ENCODE assay signal across 8 cellular contexts in the genomic region with DNA sequence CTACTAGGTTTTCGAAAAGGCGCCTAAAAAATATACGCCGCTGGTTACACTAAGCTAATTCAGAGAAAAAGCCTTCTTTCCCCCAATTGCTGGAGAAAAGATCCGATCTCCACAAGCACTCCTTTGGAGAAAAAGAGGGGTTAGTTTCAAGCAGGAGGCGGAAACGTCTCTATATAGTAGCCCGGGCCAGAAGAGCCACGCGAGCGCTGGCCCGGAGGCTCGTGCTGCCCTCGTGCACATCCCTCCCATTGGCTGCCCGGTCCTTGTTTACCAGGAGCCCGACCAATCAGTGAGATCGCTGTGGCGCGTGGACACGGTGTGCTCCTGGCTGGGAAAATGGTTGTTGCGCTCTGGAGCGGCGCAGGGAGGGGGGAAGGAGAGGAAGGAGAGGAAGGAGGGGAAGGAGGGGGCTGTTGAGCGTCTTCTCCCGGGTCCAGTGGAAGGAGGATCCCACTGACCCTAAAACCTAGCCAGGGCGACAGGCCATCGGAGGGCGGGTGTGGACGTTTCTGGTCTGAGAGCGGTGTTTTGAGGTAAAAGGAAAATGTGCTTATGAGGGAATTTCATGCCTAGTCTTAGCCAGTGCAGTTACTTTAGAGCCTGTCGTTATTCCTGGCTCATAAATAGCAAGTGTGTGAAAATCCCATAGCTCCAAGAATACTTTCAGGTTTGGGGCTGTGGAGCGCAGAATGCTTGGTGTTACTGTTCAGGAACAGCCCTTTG. TPM values are rescaled to one million over a fixed set of nuclear protein-coding genes. Genes with fewer than 3 reads are reported as not detected.
A peak's percentile ranks its signal among the peaks of the same experiment; 100 is the strongest.
DNase-seq lines count a peak whose midpoint lies in the region; ATAC-seq and TF ChIP-seq lines count a peak whose summit lies in the region.

Gene TXNIP (minus strand): TSS at position 147 of the 723 bp plus-strand sequence. CDS start 313 bp downstream, outside the sequence.

- DNase-seq in ELF-1 (ENCODE audit: low read depth, low spot score) (peak; percentile 99), H7 (peak; percentile 97), MM.1S (peak; percentile 99), SHP77 treated with DMSO at 0.1 percent for 48 hours (lab: John Stamatoyannopoulos, UW) (peak; percentile 99), fibroblast of peridontal ligament (ENCODE audit: extremely low read depth) (peak; percentile 97)
- peak; percentile 88 for DNase-seq in activated effector memory CD4-positive, alpha-beta T cell treated with Interleukin-2 at 50 U/mL for 16 hours
- DNase-seq in naive thymus-derived CD8-positive, alpha-beta T cell, result peak; percentile 88 to 98 (median 91)
- peak; percentile 87 for DNase-seq in stimulated activated naive B cell treated with anti-CD40 and anti-IgM and Interleukin-4, amounts not matched to agents 10 μg/mL and 1 μg/mL and 100 μg/mL, for 72 hours

- peak; percentile 67 to 85 for ATAC-seq in naive thymus-derived CD8-positive, alpha-beta T cell
- peak; percentile 93 to 95 for ATAC-seq in stimulated activated naive B cell treated with anti-CD40 and anti-IgM and Interleukin-4, amounts not matched to agents 10 μg/mL and 1 μg/mL and 100 μg/mL, for 72 hours (replicated peaks)

- TF ChIP-seq CTCF in MM.1S (IDR thresholded peaks at IDR 0.05; ENCODE audit: low read length), result no peak

- H2AFZ ChIP-seq in MM.1S (ENCODE audit: low read length), result peak within 1 kb of the TSS; percentile 45

- peak within 1 kb of the TSS; percentile 89 for H3K4me2 ChIP-seq in MM.1S (ENCODE audit: low read depth, low read length)

- H3K9me2 ChIP-seq in MM.1S (replicated peaks; ENCODE audit: insufficient read depth, low read length), result no peaks in the 10 kb centered on the region

- peaks cover 18% of the 10 kb centered on the region; the same call in 1 of the 2 replicates for H4K20me1 ChIP-seq in MM.1S (ENCODE audit: insufficient read depth, low read length)

- peak within 1 kb of the TSS; percentile 89 for H3K27ac ChIP-seq in MM.1S (ENCODE audit: low read length)

- H3K4me1 ChIP-seq in MM.1S (ENCODE audit: low read length), result peaks cover 50% of the 10 kb centered on the region

- H3K4me3 Mint-ChIP-seq in naive thymus-derived CD8-positive, alpha-beta T cell, result peak within 1 kb of the TSS; percentile 91 to 100 (median 99)
- peak within 1 kb of the TSS; percentile 84 to 96 for H3K4me3 Mint-ChIP-seq in stimulated activated naive B cell treated with anti-CD40 and anti-IgM and Interleukin-4, amounts not matched to agents 10 μg/mL and 1 μg/mL and 100 μg/mL, for 72 hours

- H3F3A ChIP-seq in MM.1S (ENCODE audit: insufficient read depth, low read length), result peaks cover 87% of the 10 kb centered on the region

- peaks cover 49% of the 10 kb centered on the region for H3K79me2 ChIP-seq in MM.1S (ENCODE audit: low read length)

- peaks cover 0 to 8% (median 0%) of the 10 kb centered on the region in 9 donors for H3K9me3 Mint-ChIP-seq in naive thymus-derived CD8-positive, alpha-beta T cell
- no peaks in the 10 kb centered on the region for H3K9me3 Mint-ChIP-seq in stimulated activated naive B cell treated with anti-CD40 and anti-IgM and Interleukin-4, amounts not matched to agents 10 μg/mL and 1 μg/mL and 100 μg/mL, for 72 hours

- H3K4me1 Mint-ChIP-seq in naive thymus-derived CD8-positive, alpha-beta T cell, result peaks cover 31 to 72% (median 51%) of the 10 kb centered on the region in 4 donors
- peaks cover 59 to 68% of the 10 kb centered on the region in 2 donors for H3K4me1 Mint-ChIP-seq in stimulated activated naive B cell treated with anti-CD40 and anti-IgM and Interleukin-4, amounts not matched to agents 10 μg/mL and 1 μg/mL and 100 μg/mL, for 72 hours

- H3K27ac Mint-ChIP-seq in naive thymus-derived CD8-positive, alpha-beta T cell, result peak within 1 kb of the TSS; percentile 95 to 100 (median 99)
- H3K27ac Mint-ChIP-seq in stimulated activated naive B cell treated with anti-CD40 and anti-IgM and Interleukin-4, amounts not matched to agents 10 μg/mL and 1 μg/mL and 100 μg/mL, for 72 hours, result peak within 1 kb of the TSS; percentile 97

- H3K9ac ChIP-seq in MM.1S (ENCODE audit: low read length), result peak within 1 kb of the TSS; percentile 79

- H3K4me3 ChIP-seq in H7 (ENCODE audit: insufficient read depth, low read depth, low read length) (peak within 1 kb of the TSS; percentile 63), MM.1S (ENCODE audit: low read length) (peak within 1 kb of the TSS; percentile 85)

- H3K27me3 ChIP-seq in H7 (ENCODE audit: control insufficient read depth, insufficient read depth, low read length), result peaks cover 2% of the 10 kb centered on the region; the same call in 1 of the 2 replicates
- no peaks in the 10 kb centered on the region for H3K27me3 ChIP-seq in MM.1S (replicated peaks; ENCODE audit: insufficient read depth, low read length)

- POLR2A ChIA-PET in naive thymus-derived CD8-positive, alpha-beta T cell (lab: Charles Lee), result interaction anchor here (1.0 to 30.6 kb wide), 12 partner anchors 4 to 173 kb away, joined by 3 to 1573 read pairs (median 32); partner anchors contain the start of genes ANKRD34A, LIX1L, NUDT17 and PEX11B

- H3K36me3 ChIP-seq in H7 (replicated peaks; ENCODE audit: control insufficient read depth, insufficient read depth, low read length) (peaks cover 22% of the 10 kb centered on the region), MM.1S (replicated peaks; ENCODE audit: insufficient read depth, low read length) (peaks cover 26% of the 10 kb centered on the region)

- H3K27me3 Mint-ChIP-seq in naive thymus-derived CD8-positive, alpha-beta T cell, result no peaks in the 10 kb centered on the region
- H3K27me3 Mint-ChIP-seq in stimulated activated naive B cell treated with anti-CD40 and anti-IgM and Interleukin-4, amounts not matched to agents 10 μg/mL and 1 μg/mL and 100 μg/mL, for 72 hours, result no peaks in the 10 kb centered on the region

- H3K36me3 Mint-ChIP-seq in naive thymus-derived CD8-positive, alpha-beta T cell, result peaks cover 45 to 49% (median 48%) of the 10 kb centered on the region in 3 donors
- H3K36me3 Mint-ChIP-seq in stimulated activated naive B cell treated with anti-CD40 and anti-IgM and Interleukin-4, amounts not matched to agents 10 μg/mL and 1 μg/mL and 100 μg/mL, for 72 hours, result peaks cover 37 to 48% of the 10 kb centered on the region in 2 donors

- no peaks in the 10 kb centered on the region for H3K9me3 ChIP-seq in MM.1S (replicated peaks; ENCODE audit: insufficient read depth, low read length)

RNA-seq across cellular contexts. Expression of gene TXNIP, which starts in this region (rescaled TPM):
- total RNA-seq in H7 (2014; rRNA removed; shearing (Covaris generic)), result 24.6 and 90.7 TPM in 2 replicates
- total RNA-seq in naive thymus-derived CD8-positive, alpha-beta T cell, result 100 to 1,000 TPM; 836 to 848 TPM
- 1,000 to 10,000 TPM; 4,009 to 5,114 (median 5,016) TPM for polyA plus RNA-seq in naive thymus-derived CD8-positive, alpha-beta T cell

Comparison
In these comparisons a context has a peak if more than half of its experiments do, and no peak if none do; other contexts are left out.
1. Peak in every context shown above with its lines: DNase-seq, ATAC-seq, H3K4me3 ChIP-seq and H3K27ac ChIP-seq.